Comparison of ENCODE assay signal across 18 cellular contexts in genomic region chr20:1094706-1095220, GRCh38.
"Had no signal": no experiment of that assay in that cellular context is flagged by ENCODE, and none has a peak within 500 bp of the region (broad histone marks: within the 10 kb centered on the region; RNA-seq: fewer than 3 reads in every experiment).

No MANE protein-coding gene starts in this region.

- DNase-seq: activated CD4-positive, alpha-beta memory T cell treated with anti-CD3 and anti-CD28 coated beads, Interleukin-2, amount 10 ng/mL, durations not matched to agents 7 days and 5 days; activated CD4-positive, alpha-beta T cell treated with anti-CD3 and anti-CD28 coated beads for 4 hours; activated effector memory CD4-positive, alpha-beta T cell treated with anti-CD3 and anti-CD28 coated beads, Interleukin-2, amount 50 U/mL, for 16 hours; activated T-cell treated with anti-CD3 and anti-CD28 coated beads, Interleukin-2, amount 50 U/mL, for 24 hours; amniotic stem cell; gastrocnemius medialis; heart left ventricle; immature natural killer cell; right cardiac atrium; stimulated activated CD4-positive, alpha-beta T cell treated with anti-CD3 and anti-CD28 coated beads, Interleukin-4, amount 100 ng/mL, for 4 hours; stimulated activated CD8-positive, alpha-beta memory T cell treated with anti-CD3 and anti-CD28 coated beads, Interleukin-4, amount 100 ng/mL, for 48 hours; stimulated activated naive CD4-positive, alpha-beta T cell treated with Interleukin-2 at 50 U/mL for 16 hours had no signal

- H3K4me1 ChIP-seq: esophagus muscularis mucosa, gastrocnemius medialis, heart left ventricle, prostate gland had no signal

- H3K4me1 Mint-ChIP-seq: activated CD4-positive, alpha-beta memory T cell treated with anti-CD3 and anti-CD28 coated beads, Interleukin-2, amount 10 ng/mL, durations not matched to agents 7 days and 5 days; activated naive CD4-positive, alpha-beta T cell treated with anti-CD3 and anti-CD28 coated beads, Interleukin-2, amount 50 U/mL, for 24 hours; immature natural killer cell; WTC11 had no signal

- H3K27me3 Mint-ChIP-seq: activated CD4-positive, alpha-beta memory T cell treated with anti-CD3 and anti-CD28 coated beads, Interleukin-2, amount 10 ng/mL, durations not matched to agents 7 days and 5 days; activated naive CD4-positive, alpha-beta T cell treated with anti-CD3 and anti-CD28 coated beads, Interleukin-2, amount 50 U/mL, for 24 hours; activated T-cell treated with anti-CD3 and anti-CD28 coated beads, Interleukin-2, amount 50 U/mL, for 24 hours had no signal

- H3K27ac ChIP-seq: esophagus muscularis mucosa, gastrocnemius medialis, heart left ventricle, prostate gland had no signal

- H3K4me3 ChIP-seq: esophagus muscularis mucosa, gastrocnemius medialis, heart left ventricle, prostate gland, smooth muscle cell had no signal

- H3K9me3 ChIP-seq: prostate gland had no signal

- H3K4me2 ChIP-seq: smooth muscle cell had no signal

- H3K27me3 ChIP-seq: esophagus muscularis mucosa, gastrocnemius medialis, heart left ventricle had no signal

- H3K36me3 Mint-ChIP-seq: type B pancreatic cell had no signal

- H3K36me3 ChIP-seq: esophagus muscularis mucosa, gastrocnemius medialis, heart left ventricle, prostate gland had no signal

- ATAC-seq: gastrocnemius medialis, heart left ventricle, right cardiac atrium, WTC11 had no signal

- H3K4me3 Mint-ChIP-seq: activated CD4-positive, alpha-beta memory T cell treated with anti-CD3 and anti-CD28 coated beads, Interleukin-2, amount 10 ng/mL, durations not matched to agents 7 days and 5 days; activated naive CD4-positive, alpha-beta T cell treated with anti-CD3 and anti-CD28 coated beads, Interleukin-2, amount 50 U/mL, for 24 hours; activated T-cell treated with anti-CD3 and anti-CD28 coated beads, Interleukin-2, amount 50 U/mL, for 24 hours; immature natural killer cell; type B pancreatic cell; WTC11 had no signal
